In the genomic region with DNA sequence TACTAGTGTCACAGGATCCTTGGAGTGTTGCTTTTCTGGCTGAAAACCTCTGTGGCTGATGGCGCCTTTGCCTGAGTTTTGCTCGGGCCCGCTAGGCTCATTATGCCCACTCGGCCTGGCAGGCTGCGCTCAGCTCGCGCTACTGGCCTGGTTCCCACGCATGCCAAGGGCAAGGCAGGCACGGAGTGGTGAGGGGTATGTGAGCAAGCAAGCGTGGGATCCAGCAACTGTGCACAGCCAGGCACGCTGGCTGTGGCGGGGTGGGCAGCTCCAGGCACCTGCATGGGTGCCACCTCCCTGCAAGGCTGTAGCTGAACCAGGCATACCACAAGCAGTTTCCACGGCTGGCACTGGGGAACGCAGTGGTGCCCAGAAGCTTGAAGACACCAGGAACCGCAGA, we compare ENCODE assay signal across 30 cellular contexts.
"Had no signal": no experiment of that assay in that cellular context is flagged by ENCODE, and none has a peak within 500 bp of the region (broad histone marks: within the 10 kb centered on the region; RNA-seq: fewer than 3 reads in every experiment).

No MANE protein-coding gene starts in this region.

- DNase-seq: naive thymus-derived CD8-positive, alpha-beta T cell; nephron progenitor cell; occipital lobe; ovary; psoas muscle; right lobe of liver; sigmoid colon; small intestine; spleen; stimulated activated CD4-positive, alpha-beta T cell treated with anti-CD3 and anti-CD28 coated beads, Interleukin-12 subunit alpha, Interleukin-12 subunit beta, amount 100 ng/mL, for 4 hours; stimulated activated CD4-positive, alpha-beta T cell treated with anti-CD3 and anti-CD28 coated beads, Interleukin-1b, Interleukin-23, amount 100 ng/mL, for 48 hours; stimulated activated CD4-positive, alpha-beta T cell treated with anti-CD3 and anti-CD28 coated beads, Interleukin-4, amount 100 ng/mL, for 1 hour; stimulated activated CD4-positive, alpha-beta T cell treated with anti-CD3 and anti-CD28 coated beads, Interleukin-4, amount 100 ng/mL, for 4 hours; stimulated activated CD8-positive, alpha-beta memory T cell treated with anti-CD3 and anti-CD28 coated beads, Interleukin-4, amount 100 ng/mL, for 48 hours; stimulated activated naive CD4-positive, alpha-beta T cell; stimulated activated naive CD8-positive, alpha-beta T cell treated with anti-CD3 and anti-CD28 coated beads, Interleukin-15, amount 100 ng/mL, for 72 hours; stimulated activated naive CD8-positive, alpha-beta T cell treated with anti-CD3 and anti-CD28 coated beads, Interleukin-15, Interleukin-2, amounts not matched to agents 100 U/mL and 50 U/mL, for 24 hours; substantia nigra; testis; tibial artery; transverse colon had no signal

- H3K27me3 Mint-ChIP-seq: natural killer cell treated with Interleukin-12 subunit alpha and Interleukin-12 subunit beta and Interleukin-15 and Interleukin-18, amount 100 ng/mL, for 72 hours; progenitor cell of endocrine pancreas; stimulated activated memory B cell treated with anti-CD40 and anti-IgM and Interleukin-4, amounts not matched to agents 10 μg/mL and 1 μg/mL and 100 μg/mL, for 72 hours; stimulated activated naive CD8-positive, alpha-beta T cell treated with anti-CD3 and anti-CD28 coated beads, Interleukin-15, amount 100 ng/mL, for 72 hours had no signal

- H3K9me3 ChIP-seq: ovary, psoas muscle, right lobe of liver, sigmoid colon, testis, transverse colon, vagina had no signal

- H3K27me3 ChIP-seq: ovary, right lobe of liver, sigmoid colon, spleen, suprapubic skin, testis, tibial artery, transverse colon, upper lobe of left lung, vagina had no signal

- H2AFZ ChIP-seq: parathyroid adenoma had no signal

- ATAC-seq: naive thymus-derived CD8-positive, alpha-beta T cell; psoas muscle; right cardiac atrium; right lobe of liver; stimulated activated memory B cell treated with anti-CD40 and anti-IgM and Interleukin-4, amounts not matched to agents 10 μg/mL and 1 μg/mL and 100 μg/mL, for 72 hours; stimulated activated naive CD8-positive, alpha-beta T cell treated with anti-CD3 and anti-CD28 coated beads, Interleukin-15, amount 100 ng/mL, for 72 hours; stimulated activated naive CD8-positive, alpha-beta T cell treated with anti-CD3 and anti-CD28 coated beads, Interleukin-15, Interleukin-2, amounts not matched to agents 100 U/mL and 50 U/mL, for 24 hours had no signal

- H3K27ac Mint-ChIP-seq: naive thymus-derived CD8-positive, alpha-beta T cell; natural killer cell treated with Interleukin-12 subunit alpha and Interleukin-12 subunit beta and Interleukin-15 and Interleukin-18, amount 100 ng/mL, for 72 hours; nephron progenitor cell; progenitor cell of endocrine pancreas; stimulated activated memory B cell treated with anti-CD40 and anti-IgM and Interleukin-4, amounts not matched to agents 10 μg/mL and 1 μg/mL and 100 μg/mL, for 72 hours had no signal

- H3K36me3 Mint-ChIP-seq: naive thymus-derived CD8-positive, alpha-beta T cell; natural killer cell treated with Interleukin-12 subunit alpha and Interleukin-12 subunit beta and Interleukin-15 and Interleukin-18, amount 100 ng/mL, for 72 hours; stimulated activated memory B cell treated with anti-CD40 and anti-IgM and Interleukin-4, amounts not matched to agents 10 μg/mL and 1 μg/mL and 100 μg/mL, for 72 hours had no signal

- H3K4me3 ChIP-seq: ovary, psoas muscle, right lobe of liver, sigmoid colon, spleen, suprapubic skin, testis, tibial artery, transverse colon, upper lobe of left lung, vagina had no signal

- H3K36me3 ChIP-seq: ovary, right lobe of liver, sigmoid colon, spleen, suprapubic skin, tibial artery, transverse colon, upper lobe of left lung, vagina had no signal

- H3K79me2 ChIP-seq: parathyroid adenoma had no signal

- H3K4me1 Mint-ChIP-seq: naive thymus-derived CD8-positive, alpha-beta T cell; stimulated activated memory B cell treated with anti-CD40 and anti-IgM and Interleukin-4, amounts not matched to agents 10 μg/mL and 1 μg/mL and 100 μg/mL, for 72 hours; stimulated activated naive CD8-positive, alpha-beta T cell treated with anti-CD3 and anti-CD28 coated beads, Interleukin-15, amount 100 ng/mL, for 72 hours had no signal

- H3K27ac ChIP-seq: ovary, parathyroid adenoma, psoas muscle, right lobe of liver, sigmoid colon, spleen, suprapubic skin, testis, tibial artery, transverse colon, upper lobe of left lung, vagina had no signal

- H3K4me3 Mint-ChIP-seq: naive thymus-derived CD8-positive, alpha-beta T cell; natural killer cell treated with Interleukin-12 subunit alpha and Interleukin-12 subunit beta and Interleukin-15 and Interleukin-18, amount 100 ng/mL, for 72 hours; nephron progenitor cell; neural crest cell; stimulated activated memory B cell treated with anti-CD40 and anti-IgM and Interleukin-4, amounts not matched to agents 10 μg/mL and 1 μg/mL and 100 μg/mL, for 72 hours; stimulated activated naive CD8-positive, alpha-beta T cell treated with anti-CD3 and anti-CD28 coated beads, Interleukin-15, amount 100 ng/mL, for 72 hours had no signal

- H3K4me1 ChIP-seq: parathyroid adenoma, psoas muscle, right lobe of liver, spleen, suprapubic skin, testis, tibial artery, transverse colon, upper lobe of left lung, vagina had no signal

- H3K9ac ChIP-seq: parathyroid adenoma had no signal
